ENCODE assay signal across 8 cellular contexts in the genomic region with DNA sequence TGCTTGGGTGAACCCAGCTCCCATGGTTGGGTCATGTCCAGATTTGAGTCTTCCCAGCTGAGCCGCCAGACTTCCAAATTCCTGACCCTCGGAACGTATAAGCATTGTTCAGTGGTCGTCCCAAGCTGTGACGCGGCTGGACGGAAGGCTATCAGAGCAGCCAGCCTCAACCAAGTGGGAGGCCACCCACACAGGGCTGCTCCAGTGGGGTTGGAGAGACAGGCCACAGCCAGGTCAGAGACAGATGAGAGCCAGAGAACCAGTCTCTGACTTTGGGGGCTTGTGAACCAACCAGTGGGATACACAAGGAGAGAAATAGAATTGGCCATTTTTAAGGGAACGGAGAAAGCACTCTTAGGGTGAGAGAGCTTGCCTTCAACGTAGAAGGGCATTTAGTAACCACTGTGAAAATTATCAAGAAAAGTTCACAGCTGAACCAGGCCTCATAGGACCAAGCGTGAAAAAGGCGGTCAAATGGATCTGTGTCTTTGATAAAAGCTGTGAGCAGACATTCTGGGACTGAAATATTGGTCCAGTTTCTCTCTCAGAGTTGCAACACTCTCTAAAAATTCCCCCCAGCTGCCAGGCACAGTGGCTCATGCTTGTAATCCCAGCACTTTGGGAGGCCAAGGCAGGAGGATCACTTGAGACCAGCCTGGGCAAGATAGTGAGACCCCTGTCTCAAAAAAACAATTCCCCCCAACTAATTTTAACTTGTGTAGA.
DNase-seq lines count a peak whose midpoint lies in the region; ATAC-seq and TF ChIP-seq lines count a peak whose summit lies in the region.
"Not testable (repeated sequence)": the region's sequence is repeated elsewhere in the genome, so short reads cannot be mapped to it uniquely, and the experiment has no call there.

No MANE protein-coding gene starts in this region.

- H3F3A ChIP-seq in smooth muscle cell (ENCODE audit: low read depth) = peaks cover 20% of the 10 kb centered on the region

- H3K4me1 ChIP-seq in IMR-90 (ENCODE audit: control insufficient read depth, insufficient read depth, low read length) = peaks cover 28% of the 10 kb centered on the region
- H3K4me1 ChIP-seq in SJSA1 (replicated peaks) = peaks cover 57% of the 10 kb centered on the region
- not testable (repeated sequence) for H3K4me1 ChIP-seq in right cardiac atrium (ENCODE audit: control insufficient read depth, insufficient read depth, low read length); smooth muscle cell (ENCODE audit: low read depth); aorta (ENCODE audit: control insufficient read depth in 1 of 2, insufficient read depth in 2 of 2, low read length in 2 of 2)
- H3K4me1 ChIP-seq in mesenchymal stem cell (ENCODE audit: control insufficient read depth, insufficient read depth, low read depth, low read length) = peaks cover 14% of the 10 kb centered on the region

- H3K79me1 ChIP-seq in IMR-90 (ENCODE audit: low read depth in 1 of 2, low read length in 2 of 2) = peaks cover 6 to 14% of the 10 kb centered on the region in 2 experiments; a peak in 2 of 4 replicates
- H3K79me1 ChIP-seq in mesenchymal stem cell (replicated peaks; ENCODE audit: low read length, poor library complexity, severe bottlenecking) = not testable (repeated sequence)

- ATAC-seq in IMR-90 (ENCODE audit: low read depth) = not testable (repeated sequence)
- ATAC-seq in Right ventricle myocardium superior (ENCODE audit: poor library complexity) = peak; percentile 45
- peak; percentile 29 to 55 for ATAC-seq in right cardiac atrium
- peak; percentile 3 for ATAC-seq in aorta (ENCODE audit: low FRiP score)

- in situ Hi-C loops in IMR-90 (cut with MboI; ENCODE audit: low sequenced_read_pairs) = loop anchor here (25.0 kb wide), 1 partner anchor 312 kb away; a partner anchor contains a TSS

- TF ChIP-seq CTCF in IMR-90 (conservative IDR thresholded peaks at IDR 0.05; ENCODE audit: low read depth, low read length); smooth muscle cell (IDR thresholded peaks at IDR 0.05; ENCODE audit: borderline replicate concordance, insufficient read depth, poor library complexity, severe bottlenecking): not testable (repeated sequence)

- not testable (repeated sequence) for TF ChIP-seq POLR2A in IMR-90 (IDR thresholded peaks at IDR 0.05; ENCODE audit: low read depth, low read length)

- H4K20me1 ChIP-seq in IMR-90 (ENCODE audit: insufficient read depth, low read length); smooth muscle cell (ENCODE audit: low read depth): not testable (repeated sequence)

- H3K36me3 ChIP-seq in IMR-90 (ENCODE audit: control insufficient read depth, insufficient read depth, low read length); SJSA1; mesenchymal stem cell (ENCODE audit: control insufficient read depth in 1 of 2, insufficient read depth in 2 of 2, low read depth in 1 of 2, low read length in 2 of 2); smooth muscle cell (ENCODE audit: low read depth); aorta (ENCODE audit: control insufficient read depth in 1 of 2, insufficient read depth in 2 of 2, low read length in 1 of 2): not testable (repeated sequence)

- H3K56ac ChIP-seq in IMR-90 (ENCODE audit: extremely low read depth, insufficient read depth, low read length) = not testable (repeated sequence)

- H3K4me3 ChIP-seq in IMR-90 (ENCODE audit: insufficient read depth, low read depth, low read length); SJSA1; right cardiac atrium (ENCODE audit: low read length); mesenchymal stem cell (ENCODE audit: insufficient read depth in 1 of 2, low read depth in 1 of 2, low read length in 2 of 2); smooth muscle cell; aorta (ENCODE audit: low read length in 2 of 2): not testable (repeated sequence)

- H3K79me2 ChIP-seq in smooth muscle cell (ENCODE audit: low read depth) = not testable (repeated sequence)

- peak overlapping the region; percentile 95 for H2AK5ac ChIP-seq in IMR-90 (ENCODE audit: low read depth, low read length)
- H2AK5ac ChIP-seq in mesenchymal stem cell (ENCODE audit: low read length, severe bottlenecking) = not testable (repeated sequence)

- peak overlapping the region; percentile 21; the same call in 1 of the 2 replicates for H3K27ac ChIP-seq in IMR-90 (ENCODE audit: insufficient read depth, low read length)
- H3K27ac ChIP-seq in SJSA1 = peak overlapping the region; percentile 62; the same call in 1 of the 2 replicates
- not testable (repeated sequence) for H3K27ac ChIP-seq in right cardiac atrium (ENCODE audit: low read length); mesenchymal stem cell (ENCODE audit: low read length, poor library complexity, severe bottlenecking); aorta (ENCODE audit: low read depth in 1 of 2, low read length in 2 of 2)
- H3K27ac ChIP-seq in smooth muscle cell (ENCODE audit: low read depth) = peak overlapping the region; percentile 28

- H2BK12ac ChIP-seq in mesenchymal stem cell (ENCODE audit: low read length in 2 of 2) = peak overlapping the region in 1 of 2 experiments; percentile 39

- H3K18ac ChIP-seq in IMR-90 (ENCODE audit: low read depth, low read length) = peak overlapping the region; percentile 42; the same call in 1 of the 2 replicates
- not testable (repeated sequence) for H3K18ac ChIP-seq in mesenchymal stem cell (ENCODE audit: low read depth in 1 of 2, low read length in 2 of 2)

- H4K5ac ChIP-seq in IMR-90 (ENCODE audit: low read depth, low read length) = peak overlapping the region; percentile 69; the same call in 1 of the 2 replicates

- POLR2A ChIA-PET in IMR-90 (lab: Charles Lee; ENCODE audit: unreplicated experiment) = not testable (repeated sequence)

- not testable (repeated sequence) for H3K27me3 ChIP-seq in IMR-90 (ENCODE audit: control insufficient read depth, insufficient read depth, low read length); SJSA1 (replicated peaks); right cardiac atrium (ENCODE audit: control insufficient read depth, insufficient read depth); mesenchymal stem cell (ENCODE audit: control insufficient read depth in 1 of 2, insufficient read depth in 1 of 2, low read length in 2 of 2); smooth muscle cell (ENCODE audit: low read depth); aorta (ENCODE audit: control insufficient read depth in 1 of 2, insufficient read depth in 2 of 2, low read length in 1 of 2)

- peak overlapping the region; percentile 70 for H3K4ac ChIP-seq in IMR-90 (ENCODE audit: low read depth, low read length)
- not testable (repeated sequence) for H3K4ac ChIP-seq in mesenchymal stem cell (ENCODE audit: low read depth in 1 of 2, low read length in 2 of 2)

- not testable (repeated sequence) for H2AK9ac ChIP-seq in IMR-90 (replicated peaks; ENCODE audit: low read depth, low read length, poor library complexity)

- not testable (repeated sequence) for H2AFZ ChIP-seq in IMR-90 (replicated peaks; ENCODE audit: low read length, poor library complexity); mesenchymal stem cell (ENCODE audit: low read depth, low read length); smooth muscle cell (ENCODE audit: low read depth)

- not testable (repeated sequence) for H3K4me2 ChIP-seq in IMR-90 (ENCODE audit: low read depth, low read length); mesenchymal stem cell (ENCODE audit: low read length, poor library complexity, severe bottlenecking); smooth muscle cell

- not testable (repeated sequence) for BruUV-seq in IMR-90 (replicated peaks; lab: Mats Ljungman, UMichigan)

- WGBS in IMR-90 (ENCODE audit: extremely low coverage in 2 of 2, insufficient read length in 1 of 2), 2 experiments = no CpG with 5 or more reads among the region's 11 CpGs
- 63% methylated on average over 11 of the region's 11 CpGs for WGBS in right cardiac atrium
- WGBS in mesenchymal stem cell = 95% methylated on average over 11 of the region's 11 CpGs
- 64% methylated on average over 11 of the region's 11 CpGs for WGBS in smooth muscle cell (ENCODE audit: low lambda C conversion rate)
- 88 to 90% methylated on average over 8 to 11 of the region's 11 CpGs for whole genome bisulfite sequencing in aorta, 2 donors

- not testable (repeated sequence) for DNase-seq in IMR-90; Right ventricle myocardium superior; smooth muscle cell (lab: John Stamatoyannopoulos, UW; ENCODE audit: unreplicated experiment); aorta
- DNase-seq in SJSA1 (ENCODE audit: low read depth in 1 of 2, low spot score in 2 of 2) = peak in 1 of 2 experiments; percentile 25
- DNase-seq in amniotic epithelial cell (ENCODE audit: low read depth) = peak; percentile 31
- peak in 2 of 3 donors; percentile 17 to 40 for DNase-seq in right cardiac atrium
- DNase-seq in mesenchymal stem cell = peak; percentile 43

- peak overlapping the region; percentile 10; the same call in 1 of the 2 replicates for H3K14ac ChIP-seq in IMR-90 (replicated peaks; ENCODE audit: low read depth, low read length)
- not testable (repeated sequence) for H3K14ac ChIP-seq in mesenchymal stem cell (ENCODE audit: low read length in 2 of 2)

- peak overlapping the region; percentile 51 for H2BK120ac ChIP-seq in IMR-90 (ENCODE audit: low read depth, low read length)
- H2BK120ac ChIP-seq in mesenchymal stem cell (ENCODE audit: low read depth, low read length) = not testable (repeated sequence)

- H3K9me3 ChIP-seq in IMR-90 (ENCODE audit: control insufficient read depth, insufficient read depth, low read length); SJSA1 (replicated peaks); right cardiac atrium (ENCODE audit: control insufficient read depth, low read length); mesenchymal stem cell (ENCODE audit: control insufficient read depth, low read length); smooth muscle cell (replicated peaks; ENCODE audit: low read depth); aorta (ENCODE audit: control insufficient read depth, low read length): not testable (repeated sequence)

- dilution Hi-C loops in IMR-90 (cut with HindIII; ENCODE audit: low sequenced_read_pairs, unreplicated experiment) = not testable (repeated sequence)

- H3K9me1 ChIP-seq in IMR-90 (ENCODE audit: insufficient read depth, low read length) = peaks cover 27% of the 10 kb centered on the region; the same call in 1 of the 2 replicates

- peak overlapping the region; percentile 90 for H2BK20ac ChIP-seq in IMR-90 (ENCODE audit: low read depth, low read length)

- not testable (repeated sequence) for H3K23ac ChIP-seq in IMR-90 (ENCODE audit: low read depth, low read length); mesenchymal stem cell (ENCODE audit: low read length in 2 of 2)

- not testable (repeated sequence) for H3K9ac ChIP-seq in IMR-90 (ENCODE audit: low read depth, low read length); mesenchymal stem cell (ENCODE audit: low read length); smooth muscle cell (ENCODE audit: low read depth)

- H2BK5ac ChIP-seq in IMR-90 (ENCODE audit: low read depth, low read length, poor library complexity, severe bottlenecking); mesenchymal stem cell (ENCODE audit: low read depth, low read length, poor library complexity, severe bottlenecking): not testable (repeated sequence)

- not testable (repeated sequence) for TF ChIP-seq RAD21 in IMR-90 (IDR thresholded peaks at IDR 0.05; ENCODE audit: low read length)

- intact Hi-C loops in IMR-90 (cut with micrococcal nuclease); Right ventricle myocardium superior (cut with DNase I); right cardiac atrium (cut with DNase I); aorta (cut with DNase I): not testable (repeated sequence)

- H4K91ac ChIP-seq in IMR-90 (ENCODE audit: insufficient read depth, low read depth, low read length) = peak overlapping the region; percentile 88
- H4K91ac ChIP-seq in mesenchymal stem cell (ENCODE audit: low read length) = not testable (repeated sequence)

- H2BK15ac ChIP-seq in IMR-90 (ENCODE audit: low read depth, low read length) = peak overlapping the region; percentile 95; the same call in 2 of the 3 replicates
- H2BK15ac ChIP-seq in mesenchymal stem cell (ENCODE audit: low read depth, poor library complexity, severe bottlenecking) = not testable (repeated sequence)

- H4K8ac ChIP-seq in IMR-90 (ENCODE audit: low read depth in 2 of 2, low read length in 2 of 2) = peak overlapping the region; percentile 60 to 71; a peak in 2 of 4 replicates
- not testable (repeated sequence) for H4K8ac ChIP-seq in mesenchymal stem cell (ENCODE audit: low read length)

- CTCF ChIA-PET in IMR-90 (lab: Yijun Ruan, JAX) = not testable (repeated sequence)
